Comparison of ENCODE assay signal across 8 cellular contexts in the genomic region with DNA sequence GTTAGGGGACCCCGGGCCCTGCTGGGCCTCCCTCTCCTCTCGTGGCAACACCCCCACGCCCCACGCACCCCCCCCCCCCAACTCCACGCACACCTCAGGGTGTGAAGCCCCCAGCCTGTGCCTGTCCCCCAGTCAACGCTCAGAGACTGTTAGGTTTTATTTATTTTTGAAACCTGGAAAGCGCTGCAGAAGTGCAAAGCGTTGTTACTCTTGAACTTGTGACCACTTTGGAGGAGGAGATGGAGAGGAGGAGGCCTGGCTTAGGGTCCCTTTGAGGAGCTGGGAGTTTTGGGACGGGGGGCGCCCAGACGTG. TPM values are rescaled to one million over a fixed set of nuclear protein-coding genes. Genes with fewer than 3 reads are reported as not detected.
DNase-seq lines count a peak whose midpoint lies in the region; ATAC-seq and TF ChIP-seq lines count a peak whose summit lies in the region.

No MANE protein-coding gene starts in this region.

- DNase-seq in WERI-Rb-1: no peak
- DNase-seq in foreskin fibroblast: no peak
- no peak for DNase-seq in psoas muscle
- no peak for DNase-seq in NCI-H774 (lab: John Stamatoyannopoulos, UW)
- DNase-seq in NOMO-1 treated with DMSO at 0.1 percent for 48 hours (lab: John Stamatoyannopoulos, UW; ENCODE audit: unreplicated experiment): no peak
- DNase-seq in activated CD4-positive, alpha-beta T cell treated with anti-CD3 and anti-CD28 coated beads for 1 hour: no peak

- ATAC-seq in psoas muscle (peak in 2 of 4 donors; percentile 7 to 14), HG03108 (IDR thresholded peaks at IDR 0.05; ENCODE audit: unreplicated experiment) (no peak)

- H3K4me3 ChIP-seq in GM12875 (ENCODE audit: low read depth, low read length) (peak overlapping the region; percentile 72), WERI-Rb-1 (ENCODE audit: low read depth, low read length) (peak overlapping the region; percentile 45), foreskin fibroblast (ENCODE audit: low read depth in 1 of 2, low read length in 2 of 2) (peak overlapping the region; percentile 71 to 84), psoas muscle (peak overlapping the region; percentile 87)

- no peaks in the 10 kb centered on the region for H3K9me3 ChIP-seq in WERI-Rb-1 (ENCODE audit: severe bottlenecking)
- no peaks in the 10 kb centered on the region for H3K9me3 ChIP-seq in psoas muscle

- H3K27ac ChIP-seq in WERI-Rb-1: no peak overlapping the region
- H3K27ac ChIP-seq in psoas muscle: peak overlapping the region; percentile 98

- intact Hi-C loops in psoas muscle (cut with DNase I): loop anchor here in 1 of 2 donors (5.0 kb wide), 1 partner anchor 51 kb away; no protein-coding TSS in a partner anchor

- no peaks in the 10 kb centered on the region for H3K36me3 ChIP-seq in WERI-Rb-1
- peaks cover 0 to 34% of the 10 kb centered on the region in 2 donors for H3K36me3 ChIP-seq in psoas muscle (ENCODE audit: insufficient read depth in 1 of 2, low read depth in 1 of 2)

- WGBS in psoas muscle, 3 donors: 2 to 6% (median 6%) methylated on average over 9 to 11 of the region's 11 CpGs

- TF ChIP-seq CTCF in GM12875 (IDR thresholded peaks at IDR 0.05; ENCODE audit: borderline replicate concordance, insufficient read depth, low read depth, low read length) (no peak), WERI-Rb-1 (IDR thresholded peaks at IDR 0.05; ENCODE audit: low read depth, low read length) (no peak), foreskin fibroblast (IDR thresholded peaks at IDR 0.05; ENCODE audit: low read depth, low read length) (no peak), psoas muscle (IDR thresholded peaks at IDR 0.05) (no peak)

- no peaks in the 10 kb centered on the region for H3K27me3 ChIP-seq in WERI-Rb-1 (ENCODE audit: insufficient read depth, low read depth, severe bottlenecking)
- no peaks in the 10 kb centered on the region for H3K27me3 ChIP-seq in psoas muscle (ENCODE audit: insufficient read depth in 3 of 3, low read length in 2 of 3)

- peaks cover 46% of the 10 kb centered on the region for H3K4me1 ChIP-seq in psoas muscle

RNA-seq across cellular contexts. Expression of a gene that starts 0.9 kb away (rescaled TPM):
- total RNA-seq in psoas muscle: 10 to 100 TPM in 1 of 4 donors, 1 to 10 TPM in 3; 3.4 to 11.6 (median 6.3) TPM
- 10 to 100 TPM in 1 of 3 donors, 1 to 10 TPM in 2; 2.0 to 10.8 (median 8.4) TPM for polyA plus RNA-seq in psoas muscle

RNA-seq across cellular contexts. Expression of a gene that starts 54.8 kb away (rescaled TPM):
- total RNA-seq in psoas muscle: 10 to 100 TPM in 3 of 4 donors, 1 to 10 TPM in 1; 7.4 to 14.2 (median 11.3) TPM
- polyA plus RNA-seq in psoas muscle: 1 to 10 TPM; 5.2 to 9.2 (median 7.3) TPM
